Comparison of ENCODE assay signal across 2 cellular contexts in the genomic region with DNA sequence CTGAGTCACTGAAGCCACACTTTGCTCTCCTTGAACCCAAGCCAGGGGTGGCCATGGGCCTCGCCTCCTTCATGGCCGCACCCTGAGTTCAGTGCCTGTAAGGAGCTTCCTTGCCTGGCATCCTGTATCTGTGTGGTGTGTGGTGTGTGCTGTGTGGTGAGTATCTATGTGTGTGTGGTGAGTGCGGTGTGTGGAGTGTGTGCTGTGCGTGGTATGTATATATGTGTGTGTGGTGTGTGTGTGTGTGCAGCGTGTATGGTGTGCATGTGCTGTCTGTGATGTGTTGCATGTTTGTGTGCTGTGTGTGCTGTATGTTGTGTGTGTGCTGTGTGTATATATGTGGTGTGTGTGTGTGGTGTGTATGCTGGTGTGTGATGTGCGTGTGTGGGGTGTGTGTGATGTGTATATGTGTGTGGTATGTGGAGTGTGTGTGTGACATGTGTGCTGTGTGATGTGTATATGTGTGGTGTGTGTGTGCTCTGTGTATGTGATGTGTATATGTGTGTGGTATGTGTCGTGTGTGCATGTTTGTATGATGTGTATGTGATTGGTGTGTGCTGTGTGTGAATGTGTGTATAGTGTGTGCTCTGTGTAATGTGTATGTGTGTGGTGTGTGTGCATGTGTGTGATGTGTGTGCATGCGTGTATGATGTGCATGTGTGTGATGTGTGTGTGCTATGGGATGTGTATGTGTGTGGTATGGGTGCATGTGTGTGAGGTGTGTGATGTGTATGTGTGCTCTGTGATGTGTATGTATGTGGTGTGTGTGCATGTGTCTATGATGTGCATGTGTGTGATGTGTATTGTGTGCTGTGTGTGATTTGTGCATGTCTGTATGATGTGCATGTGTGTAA.
A peak's percentile ranks its signal among the peaks of the same experiment; 100 is the strongest.
TF ChIP-seq lines count a peak whose summit lies in the region.

No MANE protein-coding gene starts in this region.

TF ChIP-seq in HEK293, 187 proteins besides CTCF, POLR2A, EP300 and RAD21:
- no peak for TF ChIP-seq ZNF626 (tag by site-specific recombination; IDR thresholded peaks at IDR 0.05)
- TF ChIP-seq, protein P1, sequence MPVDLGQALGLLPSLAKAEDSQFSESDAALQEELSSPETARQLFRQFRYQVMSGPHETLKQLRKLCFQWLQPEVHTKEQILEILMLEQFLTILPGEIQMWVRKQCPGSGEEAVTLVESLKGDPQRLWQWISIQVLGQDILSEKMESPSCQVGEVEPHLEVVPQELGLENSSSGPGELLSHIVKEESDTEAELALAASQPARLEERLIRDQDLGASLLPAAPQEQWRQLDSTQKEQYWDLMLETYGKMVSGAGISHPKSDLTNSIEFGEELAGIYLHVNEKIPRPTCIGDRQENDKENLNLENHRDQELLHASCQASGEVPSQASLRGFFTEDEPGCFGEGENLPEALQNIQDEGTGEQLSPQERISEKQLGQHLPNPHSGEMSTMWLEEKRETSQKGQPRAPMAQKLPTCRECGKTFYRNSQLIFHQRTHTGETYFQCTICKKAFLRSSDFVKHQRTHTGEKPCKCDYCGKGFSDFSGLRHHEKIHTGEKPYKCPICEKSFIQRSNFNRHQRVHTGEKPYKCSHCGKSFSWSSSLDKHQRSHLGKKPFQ (tag by site-specific recombination; IDR thresholded peaks at IDR 0.05), result peak; percentile 80
- TF ChIP-seq, protein P2, sequence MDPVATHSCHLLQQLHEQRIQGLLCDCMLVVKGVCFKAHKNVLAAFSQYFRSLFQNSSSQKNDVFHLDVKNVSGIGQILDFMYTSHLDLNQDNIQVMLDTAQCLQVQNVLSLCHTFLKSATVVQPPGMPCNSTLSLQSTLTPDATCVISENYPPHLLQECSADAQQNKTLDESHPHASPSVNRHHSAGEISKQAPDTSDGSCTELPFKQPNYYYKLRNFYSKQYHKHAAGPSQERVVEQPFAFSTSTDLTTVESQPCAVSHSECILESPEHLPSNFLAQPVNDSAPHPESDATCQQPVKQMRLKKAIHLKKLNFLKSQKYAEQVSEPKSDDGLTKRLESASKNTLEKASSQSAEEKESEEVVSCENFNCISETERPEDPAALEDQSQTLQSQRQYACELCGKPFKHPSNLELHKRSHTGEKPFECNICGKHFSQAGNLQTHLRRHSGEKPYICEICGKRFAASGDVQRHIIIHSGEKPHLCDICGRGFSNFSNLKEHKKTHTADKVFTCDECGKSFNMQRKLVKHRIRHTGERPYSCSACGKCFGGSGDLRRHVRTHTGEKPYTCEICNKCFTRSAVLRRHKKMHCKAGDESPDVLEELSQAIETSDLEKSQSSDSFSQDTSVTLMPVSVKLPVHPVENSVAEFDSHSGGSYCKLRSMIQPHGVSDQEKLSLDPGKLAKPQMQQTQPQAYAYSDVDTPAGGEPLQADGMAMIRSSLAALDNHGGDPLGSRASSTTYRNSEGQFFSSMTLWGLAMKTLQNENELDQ (tag by site-specific recombination; IDR thresholded peaks at IDR 0.05; ENCODE audit: low read depth), result no peak
- no peak for TF ChIP-seq ZNF19 (tag by site-specific recombination; IDR thresholded peaks at IDR 0.05; ENCODE audit: low read depth)
- TF ChIP-seq, protein P3, sequence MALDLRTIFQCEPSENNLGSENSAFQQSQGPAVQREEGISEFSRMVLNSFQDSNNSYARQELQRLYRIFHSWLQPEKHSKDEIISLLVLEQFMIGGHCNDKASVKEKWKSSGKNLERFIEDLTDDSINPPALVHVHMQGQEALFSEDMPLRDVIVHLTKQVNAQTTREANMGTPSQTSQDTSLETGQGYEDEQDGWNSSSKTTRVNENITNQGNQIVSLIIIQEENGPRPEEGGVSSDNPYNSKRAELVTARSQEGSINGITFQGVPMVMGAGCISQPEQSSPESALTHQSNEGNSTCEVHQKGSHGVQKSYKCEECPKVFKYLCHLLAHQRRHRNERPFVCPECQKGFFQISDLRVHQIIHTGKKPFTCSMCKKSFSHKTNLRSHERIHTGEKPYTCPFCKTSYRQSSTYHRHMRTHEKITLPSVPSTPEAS (tag by site-specific recombination; IDR thresholded peaks at IDR 0.05), result peak; percentile 74
- no peak for TF ChIP-seq ZNF48 (tag by site-specific recombination; IDR thresholded peaks at IDR 0.05)
- peak; percentile 37; the same call in 1 of the 2 replicates for TF ChIP-seq ZNF776 (tag by site-specific recombination; IDR thresholded peaks at IDR 0.05; ENCODE audit: borderline replicate concordance)
TF ChIP-seq in HEK293: peak in this region for 3.

TF ChIP-seq in GM12878, 131 proteins besides CTCF, POLR2A, EP300 and RAD21:
- TF ChIP-seq NFIC (IDR thresholded peaks at IDR 0.05; ENCODE audit: low read depth, low read length) (no peak), ASH2L (IDR thresholded peaks at IDR 0.05; ENCODE audit: borderline replicate concordance, low read depth) (no peak), GABPA (IDR thresholded peaks at IDR 0.05; ENCODE audit: low read depth) (no peak), BCL11A (IDR thresholded peaks at IDR 0.05; ENCODE audit: low read depth, low read length) (no peak), EGR1 (IDR thresholded peaks at IDR 0.05; ENCODE audit: borderline replicate concordance in 1 of 2, low read depth in 2 of 2, low read length in 2 of 2) (no peak), HDGF (IDR thresholded peaks at IDR 0.05) (0 out of 2 replicates have a peak, but pooled peaks have one; percentile 57), MTA2 (IDR thresholded peaks at IDR 0.05; ENCODE audit: low read depth) (no peak), ESRRA (IDR thresholded peaks at IDR 0.05; ENCODE audit: low read length) (no peak)
- TF ChIP-seq, protein P4, sequence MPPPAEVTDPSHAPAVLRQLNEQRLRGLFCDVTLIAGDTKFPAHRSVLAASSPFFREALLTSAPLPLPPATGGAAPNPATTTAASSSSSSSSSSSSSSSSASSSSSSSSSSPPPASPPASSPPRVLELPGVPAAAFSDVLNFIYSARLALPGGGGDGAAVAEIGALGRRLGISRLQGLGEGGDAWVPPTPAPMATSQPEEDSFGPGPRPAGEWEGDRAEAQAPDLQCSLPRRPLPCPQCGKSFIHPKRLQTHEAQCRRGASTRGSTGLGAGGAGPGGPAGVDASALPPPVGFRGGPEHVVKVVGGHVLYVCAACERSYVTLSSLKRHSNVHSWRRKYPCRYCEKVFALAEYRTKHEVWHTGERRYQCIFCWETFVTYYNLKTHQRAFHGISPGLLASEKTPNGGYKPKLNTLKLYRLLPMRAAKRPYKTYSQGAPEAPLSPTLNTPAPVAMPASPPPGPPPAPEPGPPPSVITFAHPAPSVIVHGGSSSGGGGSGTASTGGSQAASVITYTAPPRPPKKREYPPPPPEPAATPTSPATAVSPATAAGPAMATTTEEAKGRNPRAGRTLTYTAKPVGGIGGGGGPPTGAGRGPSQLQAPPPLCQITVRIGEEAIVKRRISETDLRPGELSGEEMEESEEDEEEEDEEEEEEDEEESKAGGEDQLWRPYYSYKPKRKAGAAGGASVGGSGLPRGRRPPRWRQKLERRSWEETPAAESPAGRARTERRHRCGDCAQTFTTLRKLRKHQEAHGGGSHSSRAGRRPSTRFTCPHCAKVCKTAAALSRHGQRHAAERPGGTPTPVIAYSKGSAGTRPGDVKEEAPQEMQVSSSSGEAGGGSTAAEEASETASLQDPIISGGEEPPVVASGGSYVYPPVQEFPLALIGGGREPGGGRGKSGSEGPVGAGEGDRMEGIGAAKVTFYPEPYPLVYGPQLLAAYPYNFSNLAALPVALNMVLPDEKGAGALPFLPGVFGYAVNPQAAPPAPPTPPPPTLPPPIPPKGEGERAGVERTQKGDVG (CRISPR knock-in tag; IDR thresholded peaks at IDR 0.05), result no peak
- TF ChIP-seq, protein P5, sequence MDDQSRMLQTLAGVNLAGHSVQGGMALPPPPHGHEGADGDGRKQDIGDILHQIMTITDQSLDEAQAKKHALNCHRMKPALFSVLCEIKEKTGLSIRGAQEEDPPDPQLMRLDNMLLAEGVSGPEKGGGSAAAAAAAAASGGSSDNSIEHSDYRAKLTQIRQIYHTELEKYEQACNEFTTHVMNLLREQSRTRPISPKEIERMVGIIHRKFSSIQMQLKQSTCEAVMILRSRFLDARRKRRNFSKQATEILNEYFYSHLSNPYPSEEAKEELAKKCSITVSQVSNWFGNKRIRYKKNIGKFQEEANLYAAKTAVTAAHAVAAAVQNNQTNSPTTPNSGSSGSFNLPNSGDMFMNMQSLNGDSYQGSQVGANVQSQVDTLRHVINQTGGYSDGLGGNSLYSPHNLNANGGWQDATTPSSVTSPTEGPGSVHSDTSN (IDR thresholded peaks at IDR 0.05; ENCODE audit: insufficient replicate concordance, low read depth, low read length), result peak; percentile 8
- TF ChIP-seq, protein P6, sequence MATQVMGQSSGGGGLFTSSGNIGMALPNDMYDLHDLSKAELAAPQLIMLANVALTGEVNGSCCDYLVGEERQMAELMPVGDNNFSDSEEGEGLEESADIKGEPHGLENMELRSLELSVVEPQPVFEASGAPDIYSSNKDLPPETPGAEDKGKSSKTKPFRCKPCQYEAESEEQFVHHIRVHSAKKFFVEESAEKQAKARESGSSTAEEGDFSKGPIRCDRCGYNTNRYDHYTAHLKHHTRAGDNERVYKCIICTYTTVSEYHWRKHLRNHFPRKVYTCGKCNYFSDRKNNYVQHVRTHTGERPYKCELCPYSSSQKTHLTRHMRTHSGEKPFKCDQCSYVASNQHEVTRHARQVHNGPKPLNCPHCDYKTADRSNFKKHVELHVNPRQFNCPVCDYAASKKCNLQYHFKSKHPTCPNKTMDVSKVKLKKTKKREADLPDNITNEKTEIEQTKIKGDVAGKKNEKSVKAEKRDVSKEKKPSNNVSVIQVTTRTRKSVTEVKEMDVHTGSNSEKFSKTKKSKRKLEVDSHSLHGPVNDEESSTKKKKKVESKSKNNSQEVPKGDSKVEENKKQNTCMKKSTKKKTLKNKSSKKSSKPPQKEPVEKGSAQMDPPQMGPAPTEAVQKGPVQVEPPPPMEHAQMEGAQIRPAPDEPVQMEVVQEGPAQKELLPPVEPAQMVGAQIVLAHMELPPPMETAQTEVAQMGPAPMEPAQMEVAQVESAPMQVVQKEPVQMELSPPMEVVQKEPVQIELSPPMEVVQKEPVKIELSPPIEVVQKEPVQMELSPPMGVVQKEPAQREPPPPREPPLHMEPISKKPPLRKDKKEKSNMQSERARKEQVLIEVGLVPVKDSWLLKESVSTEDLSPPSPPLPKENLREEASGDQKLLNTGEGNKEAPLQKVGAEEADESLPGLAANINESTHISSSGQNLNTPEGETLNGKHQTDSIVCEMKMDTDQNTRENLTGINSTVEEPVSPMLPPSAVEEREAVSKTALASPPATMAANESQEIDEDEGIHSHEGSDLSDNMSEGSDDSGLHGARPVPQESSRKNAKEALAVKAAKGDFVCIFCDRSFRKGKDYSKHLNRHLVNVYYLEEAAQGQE (IDR thresholded peaks at IDR 0.05; ENCODE audit: low read depth, low read length), result no peak
- TF ChIP-seq, protein P7, sequence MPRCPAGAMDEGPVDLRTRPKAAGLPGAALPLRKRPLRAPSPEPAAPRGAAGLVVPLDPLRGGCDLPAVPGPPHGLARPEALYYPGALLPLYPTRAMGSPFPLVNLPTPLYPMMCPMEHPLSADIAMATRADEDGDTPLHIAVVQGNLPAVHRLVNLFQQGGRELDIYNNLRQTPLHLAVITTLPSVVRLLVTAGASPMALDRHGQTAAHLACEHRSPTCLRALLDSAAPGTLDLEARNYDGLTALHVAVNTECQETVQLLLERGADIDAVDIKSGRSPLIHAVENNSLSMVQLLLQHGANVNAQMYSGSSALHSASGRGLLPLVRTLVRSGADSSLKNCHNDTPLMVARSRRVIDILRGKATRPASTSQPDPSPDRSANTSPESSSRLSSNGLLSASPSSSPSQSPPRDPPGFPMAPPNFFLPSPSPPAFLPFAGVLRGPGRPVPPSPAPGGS (IDR thresholded peaks at IDR 0.05; ENCODE audit: borderline replicate concordance, insufficient read depth, low read depth, low read length, poor library complexity, severe bottlenecking), result no peak
- TF ChIP-seq, protein P8, sequence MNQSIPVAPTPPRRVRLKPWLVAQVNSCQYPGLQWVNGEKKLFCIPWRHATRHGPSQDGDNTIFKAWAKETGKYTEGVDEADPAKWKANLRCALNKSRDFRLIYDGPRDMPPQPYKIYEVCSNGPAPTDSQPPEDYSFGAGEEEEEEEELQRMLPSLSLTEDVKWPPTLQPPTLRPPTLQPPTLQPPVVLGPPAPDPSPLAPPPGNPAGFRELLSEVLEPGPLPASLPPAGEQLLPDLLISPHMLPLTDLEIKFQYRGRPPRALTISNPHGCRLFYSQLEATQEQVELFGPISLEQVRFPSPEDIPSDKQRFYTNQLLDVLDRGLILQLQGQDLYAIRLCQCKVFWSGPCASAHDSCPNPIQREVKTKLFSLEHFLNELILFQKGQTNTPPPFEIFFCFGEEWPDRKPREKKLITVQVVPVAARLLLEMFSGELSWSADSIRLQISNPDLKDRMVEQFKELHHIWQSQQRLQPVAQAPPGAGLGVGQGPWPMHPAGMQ (IDR thresholded peaks at IDR 0.05; ENCODE audit: borderline replicate concordance), result no peak
- TF ChIP-seq, protein P9, sequence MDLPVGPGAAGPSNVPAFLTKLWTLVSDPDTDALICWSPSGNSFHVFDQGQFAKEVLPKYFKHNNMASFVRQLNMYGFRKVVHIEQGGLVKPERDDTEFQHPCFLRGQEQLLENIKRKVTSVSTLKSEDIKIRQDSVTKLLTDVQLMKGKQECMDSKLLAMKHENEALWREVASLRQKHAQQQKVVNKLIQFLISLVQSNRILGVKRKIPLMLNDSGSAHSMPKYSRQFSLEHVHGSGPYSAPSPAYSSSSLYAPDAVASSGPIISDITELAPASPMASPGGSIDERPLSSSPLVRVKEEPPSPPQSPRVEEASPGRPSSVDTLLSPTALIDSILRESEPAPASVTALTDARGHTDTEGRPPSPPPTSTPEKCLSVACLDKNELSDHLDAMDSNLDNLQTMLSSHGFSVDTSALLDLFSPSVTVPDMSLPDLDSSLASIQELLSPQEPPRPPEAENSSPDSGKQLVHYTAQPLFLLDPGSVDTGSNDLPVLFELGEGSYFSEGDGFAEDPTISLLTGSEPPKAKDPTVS (IDR thresholded peaks at IDR 0.05; ENCODE audit: low read depth, low read length), result no peak
- TF ChIP-seq, protein P10, sequence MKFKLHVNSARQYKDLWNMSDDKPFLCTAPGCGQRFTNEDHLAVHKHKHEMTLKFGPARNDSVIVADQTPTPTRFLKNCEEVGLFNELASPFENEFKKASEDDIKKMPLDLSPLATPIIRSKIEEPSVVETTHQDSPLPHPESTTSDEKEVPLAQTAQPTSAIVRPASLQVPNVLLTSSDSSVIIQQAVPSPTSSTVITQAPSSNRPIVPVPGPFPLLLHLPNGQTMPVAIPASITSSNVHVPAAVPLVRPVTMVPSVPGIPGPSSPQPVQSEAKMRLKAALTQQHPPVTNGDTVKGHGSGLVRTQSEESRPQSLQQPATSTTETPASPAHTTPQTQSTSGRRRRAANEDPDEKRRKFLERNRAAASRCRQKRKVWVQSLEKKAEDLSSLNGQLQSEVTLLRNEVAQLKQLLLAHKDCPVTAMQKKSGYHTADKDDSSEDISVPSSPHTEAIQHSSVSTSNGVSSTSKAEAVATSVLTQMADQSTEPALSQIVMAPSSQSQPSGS (IDR thresholded peaks at IDR 0.05; ENCODE audit: low read length), result no peak
